In the genomic region with DNA sequence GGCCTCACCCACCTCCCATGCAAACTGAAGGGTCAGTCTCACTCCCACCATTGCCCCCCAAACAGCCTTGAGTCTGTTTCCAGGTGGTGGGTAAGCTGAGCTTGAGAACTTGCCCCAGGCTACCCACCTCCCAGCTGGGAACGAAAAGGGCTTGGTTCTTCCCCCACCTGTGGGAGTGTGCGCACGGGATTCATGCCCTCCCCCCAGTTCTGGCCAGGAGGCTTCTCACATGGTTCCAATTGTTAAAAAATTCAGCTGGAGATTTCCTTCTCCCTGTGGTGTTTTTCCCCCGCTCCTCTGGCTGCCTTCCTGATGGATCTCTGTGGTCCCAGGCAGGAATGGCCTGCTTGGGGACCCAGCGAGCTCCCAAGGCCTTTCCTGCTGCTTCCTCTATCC, we compare ENCODE assay signal across 1 cellular context.
TF ChIP-seq lines count a peak whose summit lies in the region.

No MANE protein-coding gene starts in this region.

TF ChIP-seq in GM23338, 12 proteins besides CTCF, POLR2A, EP300 and RAD21 (continued from another document):
- TF ChIP-seq, protein P1, sequence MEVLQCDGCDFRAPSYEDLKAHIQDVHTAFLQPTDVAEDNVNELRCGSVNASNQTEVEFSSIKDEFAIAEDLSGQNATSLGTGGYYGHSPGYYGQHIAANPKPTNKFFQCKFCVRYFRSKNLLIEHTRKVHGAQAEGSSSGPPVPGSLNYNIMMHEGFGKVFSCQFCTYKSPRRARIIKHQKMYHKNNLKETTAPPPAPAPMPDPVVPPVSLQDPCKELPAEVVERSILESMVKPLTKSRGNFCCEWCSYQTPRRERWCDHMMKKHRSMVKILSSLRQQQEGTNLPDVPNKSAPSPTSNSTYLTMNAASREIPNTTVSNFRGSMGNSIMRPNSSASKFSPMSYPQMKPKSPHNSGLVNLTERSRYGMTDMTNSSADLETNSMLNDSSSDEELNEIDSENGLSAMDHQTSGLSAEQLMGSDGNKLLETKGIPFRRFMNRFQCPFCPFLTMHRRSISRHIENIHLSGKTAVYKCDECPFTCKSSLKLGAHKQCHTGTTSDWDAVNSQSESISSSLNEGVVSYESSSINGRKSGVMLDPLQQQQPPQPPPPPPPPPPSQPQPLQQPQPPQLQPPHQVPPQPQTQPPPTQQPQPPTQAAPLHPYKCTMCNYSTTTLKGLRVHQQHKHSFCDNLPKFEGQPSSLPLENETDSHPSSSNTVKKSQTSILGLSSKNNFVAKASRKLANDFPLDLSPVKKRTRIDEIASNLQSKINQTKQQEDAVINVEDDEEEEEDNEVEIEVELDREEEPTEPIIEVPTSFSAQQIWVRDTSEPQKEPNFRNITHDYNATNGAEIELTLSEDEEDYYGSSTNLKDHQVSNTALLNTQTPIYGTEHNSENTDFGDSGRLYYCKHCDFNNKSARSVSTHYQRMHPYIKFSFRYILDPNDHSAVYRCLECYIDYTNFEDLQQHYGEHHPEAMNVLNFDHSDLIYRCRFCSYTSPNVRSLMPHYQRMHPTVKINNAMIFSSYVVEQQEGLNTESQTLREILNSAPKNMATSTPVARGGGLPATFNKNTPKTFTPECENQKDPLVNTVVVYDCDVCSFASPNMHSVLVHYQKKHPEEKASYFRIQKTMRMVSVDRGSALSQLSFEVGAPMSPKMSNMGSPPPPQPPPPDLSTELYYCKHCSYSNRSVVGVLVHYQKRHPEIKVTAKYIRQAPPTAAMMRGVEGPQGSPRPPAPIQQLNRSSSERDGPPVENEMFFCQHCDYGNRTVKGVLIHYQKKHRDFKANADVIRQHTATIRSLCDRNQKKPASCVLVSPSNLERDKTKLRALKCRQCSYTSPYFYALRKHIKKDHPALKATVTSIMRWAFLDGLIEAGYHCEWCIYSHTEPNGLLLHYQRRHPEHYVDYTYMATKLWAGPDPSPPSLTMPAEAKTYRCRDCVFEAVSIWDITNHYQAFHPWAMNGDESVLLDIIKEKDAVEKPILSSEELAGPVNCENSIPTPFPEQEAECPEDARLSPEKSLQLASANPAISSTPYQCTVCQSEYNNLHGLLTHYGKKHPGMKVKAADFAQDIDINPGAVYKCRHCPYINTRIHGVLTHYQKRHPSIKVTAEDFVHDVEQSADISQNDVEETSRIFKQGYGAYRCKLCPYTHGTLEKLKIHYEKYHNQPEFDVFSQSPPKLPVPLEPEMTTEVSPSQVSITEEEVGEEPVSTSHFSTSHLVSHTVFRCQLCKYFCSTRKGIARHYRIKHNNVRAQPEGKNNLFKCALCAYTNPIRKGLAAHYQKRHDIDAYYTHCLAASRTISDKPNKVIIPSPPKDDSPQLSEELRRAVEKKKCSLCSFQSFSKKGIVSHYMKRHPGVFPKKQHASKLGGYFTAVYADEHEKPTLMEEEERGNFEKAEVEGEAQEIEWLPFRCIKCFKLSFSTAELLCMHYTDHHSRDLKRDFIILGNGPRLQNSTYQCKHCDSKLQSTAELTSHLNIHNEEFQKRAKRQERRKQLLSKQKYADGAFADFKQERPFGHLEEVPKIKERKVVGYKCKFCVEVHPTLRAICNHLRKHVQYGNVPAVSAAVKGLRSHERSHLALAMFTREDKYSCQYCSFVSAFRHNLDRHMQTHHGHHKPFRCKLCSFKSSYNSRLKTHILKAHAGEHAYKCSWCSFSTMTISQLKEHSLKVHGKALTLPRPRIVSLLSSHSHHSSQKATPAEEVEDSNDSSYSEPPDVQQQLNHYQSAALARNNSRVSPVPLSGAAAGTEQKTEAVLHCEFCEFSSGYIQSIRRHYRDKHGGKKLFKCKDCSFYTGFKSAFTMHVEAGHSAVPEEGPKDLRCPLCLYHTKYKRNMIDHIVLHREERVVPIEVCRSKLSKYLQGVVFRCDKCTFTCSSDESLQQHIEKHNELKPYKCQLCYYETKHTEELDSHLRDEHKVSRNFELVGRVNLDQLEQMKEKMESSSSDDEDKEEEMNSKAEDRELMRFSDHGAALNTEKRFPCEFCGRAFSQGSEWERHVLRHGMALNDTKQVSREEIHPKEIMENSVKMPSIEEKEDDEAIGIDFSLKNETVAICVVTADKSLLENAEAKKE (CRISPR knock-in tag; IDR thresholded peaks at IDR 0.05) = no peak
- TF ChIP-seq EZH2phosphoT487 (IDR thresholded peaks at IDR 0.05; ENCODE audit: unreplicated experiment) (no peak), NANOG (IDR thresholded peaks at IDR 0.05; ENCODE audit: borderline replicate concordance) (no peak), POLR2AphosphoS5 (IDR thresholded peaks at IDR 0.05; ENCODE audit: low read depth) (no peak), STAT1 (IDR thresholded peaks at IDR 0.05; ENCODE audit: unreplicated experiment) (no peak), JUNB (IDR thresholded peaks at IDR 0.05; ENCODE audit: unreplicated experiment) (no peak), CREB1 (CRISPR knock-in tag; IDR thresholded peaks at IDR 0.05; ENCODE audit: low read depth) (no peak), ZNF114 (CRISPR knock-in tag; IDR thresholded peaks at IDR 0.05) (no peak)
- TF ChIP-seq, protein P2, sequence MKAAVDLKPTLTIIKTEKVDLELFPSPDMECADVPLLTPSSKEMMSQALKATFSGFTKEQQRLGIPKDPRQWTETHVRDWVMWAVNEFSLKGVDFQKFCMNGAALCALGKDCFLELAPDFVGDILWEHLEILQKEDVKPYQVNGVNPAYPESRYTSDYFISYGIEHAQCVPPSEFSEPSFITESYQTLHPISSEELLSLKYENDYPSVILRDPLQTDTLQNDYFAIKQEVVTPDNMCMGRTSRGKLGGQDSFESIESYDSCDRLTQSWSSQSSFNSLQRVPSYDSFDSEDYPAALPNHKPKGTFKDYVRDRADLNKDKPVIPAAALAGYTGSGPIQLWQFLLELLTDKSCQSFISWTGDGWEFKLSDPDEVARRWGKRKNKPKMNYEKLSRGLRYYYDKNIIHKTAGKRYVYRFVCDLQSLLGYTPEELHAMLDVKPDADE (IDR thresholded peaks at IDR 0.05) = no peak
- TF ChIP-seq, protein P3, sequence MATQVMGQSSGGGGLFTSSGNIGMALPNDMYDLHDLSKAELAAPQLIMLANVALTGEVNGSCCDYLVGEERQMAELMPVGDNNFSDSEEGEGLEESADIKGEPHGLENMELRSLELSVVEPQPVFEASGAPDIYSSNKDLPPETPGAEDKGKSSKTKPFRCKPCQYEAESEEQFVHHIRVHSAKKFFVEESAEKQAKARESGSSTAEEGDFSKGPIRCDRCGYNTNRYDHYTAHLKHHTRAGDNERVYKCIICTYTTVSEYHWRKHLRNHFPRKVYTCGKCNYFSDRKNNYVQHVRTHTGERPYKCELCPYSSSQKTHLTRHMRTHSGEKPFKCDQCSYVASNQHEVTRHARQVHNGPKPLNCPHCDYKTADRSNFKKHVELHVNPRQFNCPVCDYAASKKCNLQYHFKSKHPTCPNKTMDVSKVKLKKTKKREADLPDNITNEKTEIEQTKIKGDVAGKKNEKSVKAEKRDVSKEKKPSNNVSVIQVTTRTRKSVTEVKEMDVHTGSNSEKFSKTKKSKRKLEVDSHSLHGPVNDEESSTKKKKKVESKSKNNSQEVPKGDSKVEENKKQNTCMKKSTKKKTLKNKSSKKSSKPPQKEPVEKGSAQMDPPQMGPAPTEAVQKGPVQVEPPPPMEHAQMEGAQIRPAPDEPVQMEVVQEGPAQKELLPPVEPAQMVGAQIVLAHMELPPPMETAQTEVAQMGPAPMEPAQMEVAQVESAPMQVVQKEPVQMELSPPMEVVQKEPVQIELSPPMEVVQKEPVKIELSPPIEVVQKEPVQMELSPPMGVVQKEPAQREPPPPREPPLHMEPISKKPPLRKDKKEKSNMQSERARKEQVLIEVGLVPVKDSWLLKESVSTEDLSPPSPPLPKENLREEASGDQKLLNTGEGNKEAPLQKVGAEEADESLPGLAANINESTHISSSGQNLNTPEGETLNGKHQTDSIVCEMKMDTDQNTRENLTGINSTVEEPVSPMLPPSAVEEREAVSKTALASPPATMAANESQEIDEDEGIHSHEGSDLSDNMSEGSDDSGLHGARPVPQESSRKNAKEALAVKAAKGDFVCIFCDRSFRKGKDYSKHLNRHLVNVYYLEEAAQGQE (IDR thresholded peaks at IDR 0.05; ENCODE audit: unreplicated experiment) = no peak
